8 cellular contexts compared by ENCODE assay signal in the genomic region with DNA sequence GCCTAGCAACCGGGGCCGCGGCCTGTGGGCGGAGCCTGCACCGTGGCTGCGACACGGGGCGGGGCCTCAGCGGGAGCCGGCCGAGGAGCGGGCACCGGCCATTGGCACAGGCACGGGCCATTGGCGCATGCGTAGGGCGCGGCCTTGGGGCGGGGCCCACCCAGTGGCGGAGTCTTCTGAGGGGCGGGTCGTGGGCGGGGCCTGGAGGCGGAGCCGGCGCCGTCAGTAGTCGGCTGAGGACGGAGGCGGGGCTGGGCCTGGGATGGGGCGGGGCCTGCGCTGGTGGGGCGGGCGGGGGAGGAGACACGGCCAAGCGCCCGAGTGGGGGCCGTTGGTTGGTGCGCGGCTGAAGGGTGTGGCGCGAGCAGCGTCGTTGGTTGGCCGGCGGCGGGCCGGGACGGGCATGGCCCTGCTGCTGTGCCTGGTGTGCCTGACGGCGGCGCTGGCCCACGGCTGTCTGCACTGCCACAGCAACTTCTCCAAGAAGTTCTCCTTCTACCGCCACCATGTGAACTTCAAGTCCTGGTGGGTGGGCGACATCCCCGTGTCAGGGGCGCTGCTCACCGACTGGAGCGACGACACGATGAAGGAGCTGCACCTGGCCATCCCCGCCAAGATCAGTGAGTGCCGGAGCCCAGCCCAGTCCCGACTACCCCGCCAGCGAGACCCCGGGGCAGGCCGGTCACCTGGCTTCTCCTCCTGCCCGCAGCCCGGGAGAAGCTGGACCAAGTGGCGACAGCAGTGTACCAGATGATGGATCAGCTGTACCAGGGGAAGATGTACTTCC. TPM values are rescaled to one million over a fixed set of nuclear protein-coding genes. Genes with fewer than 3 reads are reported as not detected.
DNase-seq lines count a peak whose midpoint lies in the region; ATAC-seq and TF ChIP-seq lines count a peak whose summit lies in the region.

A gene with protein sequence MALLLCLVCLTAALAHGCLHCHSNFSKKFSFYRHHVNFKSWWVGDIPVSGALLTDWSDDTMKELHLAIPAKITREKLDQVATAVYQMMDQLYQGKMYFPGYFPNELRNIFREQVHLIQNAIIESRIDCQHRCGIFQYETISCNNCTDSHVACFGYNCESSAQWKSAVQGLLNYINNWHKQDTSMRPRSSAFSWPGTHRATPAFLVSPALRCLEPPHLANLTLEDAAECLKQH (plus strand): TSS at position 373 of the 787 bp plus-strand sequence. CDS start 31 bp downstream, at position 404.

- peak; percentile 65 for ATAC-seq in GM18502 (IDR thresholded peaks at IDR 0.05; ENCODE audit: poor library complexity, unreplicated experiment)
- ATAC-seq in HG02970 (IDR thresholded peaks at IDR 0.05; ENCODE audit: low FRiP score, unreplicated experiment): peak; percentile 73
- ATAC-seq in aorta (ENCODE audit: low FRiP score): peak; percentile 95

- H3K9me3 ChIP-seq in ascending aorta (no peaks in the 10 kb centered on the region), aorta (ENCODE audit: control insufficient read depth, low read length) (no peaks in the 10 kb centered on the region)

- H3K4me3 ChIP-seq in ascending aorta (peak within 1 kb of the TSS; percentile 75 to 83), aorta (ENCODE audit: low read length in 2 of 2) (peak within 1 kb of the TSS; percentile 37 to 44)

- H3K27ac ChIP-seq in ascending aorta: peak within 1 kb of the TSS; percentile 94 to 95
- peak within 1 kb of the TSS in 1 of 2 donors; percentile 55 for H3K27ac ChIP-seq in aorta (ENCODE audit: low read depth in 1 of 2, low read length in 2 of 2)

- intact Hi-C loops in ascending aorta (cut with DNase I): loop anchor here (1.0 to 5.0 kb wide), 7 partner anchors 36 to 296 kb away; a partner anchor contains a TSS
- intact Hi-C loops in aorta (cut with DNase I): loop anchor here in 1 of 2 donors (5.0 kb wide), 1 partner anchor 56 kb away; a partner anchor contains a TSS

- H3K36me3 ChIP-seq in ascending aorta (peaks cover 23 to 25% of the 10 kb centered on the region in 2 donors), aorta (ENCODE audit: control insufficient read depth in 1 of 2, insufficient read depth in 2 of 2, low read length in 1 of 2) (peaks cover 0 to 3% of the 10 kb centered on the region in 2 donors)

- H3K27me3 ChIP-seq in ascending aorta (no peaks in the 10 kb centered on the region), aorta (ENCODE audit: control insufficient read depth in 1 of 2, insufficient read depth in 2 of 2, low read length in 1 of 2) (no peaks in the 10 kb centered on the region)

- 1% methylated on average over 50 to 71 of the region's 71 CpGs for WGBS in aorta, 2 donors

- H3K4me1 ChIP-seq in ascending aorta: peaks cover 12 to 19% of the 10 kb centered on the region in 2 donors
- no peaks in the 10 kb centered on the region for H3K4me1 ChIP-seq in aorta (ENCODE audit: control insufficient read depth in 1 of 2, insufficient read depth in 2 of 2, low read length in 2 of 2)

- DNase-seq in NCI-H187 (lab: John Stamatoyannopoulos, UW): peak; percentile 97 to 98
- DNase-seq in T-helper 2 cell: peak; percentile 97 to 100 (median 99)
- peak; percentile 93 to 99 for DNase-seq in ascending aorta (ENCODE audit: low spot score in 2 of 2)
- peak; percentile 99 for DNase-seq in hepatic stellate cell (ENCODE audit: low spot score)
- DNase-seq in putamen (ENCODE audit: low spot score): peak; percentile 99
- DNase-seq in aorta: peak; percentile 99 to 100

- peak; percentile 27 to 64 (median 55) for TF ChIP-seq CTCF in ascending aorta (IDR thresholded peaks at IDR 0.05)

RNA-seq across cellular contexts. Expression of the gene that starts here (rescaled TPM):
- total RNA-seq in ascending aorta (not detected), aorta (1 to 10 TPM; 1.6 to 3.6 TPM)
- polyA plus RNA-seq in aorta: 10 to 100 TPM in 1 of 2 donors, 1 to 10 TPM in 1; 5.5 to 25.2 TPM

Comparison
In these comparisons a context has a peak if more than half of its experiments do, and no peak if none do; other contexts are left out.
1. Peak in DNase-seq, H3K4me3 ChIP-seq and H3K27ac ChIP-seq in ascending aorta; RNA of the gene not detected or under 1 TPM.